In genomic region chr1:3787347-3787710, GRCh38 we compare ENCODE assay signal across 14 cellular contexts. TPM values are rescaled to one million over a fixed set of nuclear protein-coding genes. Genes with fewer than 3 reads are reported as not detected.
DNase-seq lines count a peak whose midpoint lies in the region; ATAC-seq and TF ChIP-seq lines count a peak whose summit lies in the region.
"Had no signal": no experiment of that assay in that cellular context is flagged by ENCODE, and none has a peak within 500 bp of the region (broad histone marks: within the 10 kb centered on the region; RNA-seq: fewer than 3 reads in every experiment).

No MANE protein-coding gene starts in this region.

- CTCF ChIA-PET in activated naive CD4-positive, alpha-beta T cell treated with anti-CD3 and anti-CD28 coated beads, Interleukin-2, amount 10 ng/mL, durations not matched to agents 7 days and 5 days (lab: Charles Lee) = interaction anchor here (1.1 kb wide), 1 partner anchor 11 kb away, joined by 3 read pairs; no protein-coding TSS in a partner anchor

- no peaks in the 10 kb centered on the region for H3K27me3 Mint-ChIP-seq in activated naive CD4-positive, alpha-beta T cell treated with anti-CD3 and anti-CD28 coated beads, Interleukin-2, amount 10 ng/mL, durations not matched to agents 7 days and 5 days
- no peaks in the 10 kb centered on the region for H3K27me3 Mint-ChIP-seq in effector memory CD8-positive, alpha-beta T cell
- H3K27me3 Mint-ChIP-seq in stimulated activated naive CD8-positive, alpha-beta T cell treated with anti-CD3 and anti-CD28 coated beads, Interleukin-15, amount 100 ng/mL, for 72 hours = no peaks in the 10 kb centered on the region

- DNase-seq in activated naive CD4-positive, alpha-beta T cell treated with anti-CD3 and anti-CD28 coated beads, Interleukin-2, amount 50 U/mL, for 72 hours (ENCODE audit: low spot score in 2 of 2) = peak; percentile 55 to 73
- DNase-seq in activated naive CD4-positive, alpha-beta T cell treated with anti-CD3 and anti-CD28 coated beads, Interleukin-2, amount 10 ng/mL, durations not matched to agents 7 days and 5 days = no peak
- peak; percentile 39 for DNase-seq in activated CD4-positive, alpha-beta T cell treated with anti-CD3 and anti-CD28 coated beads, Interleukin-2, amount 50 U/mL, for 1 hour
- DNase-seq in effector memory CD8-positive, alpha-beta T cell = peak; percentile 52 to 70 (median 55)
- peak in 1 of 2 donors; percentile 70 for DNase-seq in stimulated activated naive CD8-positive, alpha-beta T cell treated with anti-CD3 and anti-CD28 coated beads, Interleukin-15, amount 100 ng/mL, for 72 hours
- DNase-seq in middle frontal gyrus (ENCODE audit: extremely low spot score, low spot score) (no peak), WERI-Rb-1 (no peak)
- DNase-seq: DMS79; NK-92 treated with Interleukin-12 subunit alpha and Interleukin-12 subunit beta, amount 100 ng/mL, for 24 hours had no signal

- peaks cover 12% of the 10 kb centered on the region for H3K4me1 Mint-ChIP-seq in activated naive CD4-positive, alpha-beta T cell treated with anti-CD3 and anti-CD28 coated beads, Interleukin-2, amount 10 ng/mL, durations not matched to agents 7 days and 5 days
- H3K4me1 Mint-ChIP-seq in effector memory CD8-positive, alpha-beta T cell (ENCODE audit: low read depth in 2 of 2) = peaks cover 22 to 25% of the 10 kb centered on the region in 2 donors
- peaks cover 37% of the 10 kb centered on the region for H3K4me1 Mint-ChIP-seq in stimulated activated naive CD8-positive, alpha-beta T cell treated with anti-CD3 and anti-CD28 coated beads, Interleukin-15, amount 100 ng/mL, for 72 hours

- no peaks in the 10 kb centered on the region for H3K9me3 ChIP-seq in WERI-Rb-1 (ENCODE audit: severe bottlenecking)
- H3K9me3 ChIP-seq: neutrophil had no signal

- no peaks in the 10 kb centered on the region for H3K9me3 Mint-ChIP-seq in activated naive CD4-positive, alpha-beta T cell treated with anti-CD3 and anti-CD28 coated beads, Interleukin-2, amount 50 U/mL, for 72 hours
- H3K9me3 Mint-ChIP-seq in activated naive CD4-positive, alpha-beta T cell treated with anti-CD3 and anti-CD28 coated beads, Interleukin-2, amount 10 ng/mL, durations not matched to agents 7 days and 5 days = no peaks in the 10 kb centered on the region
- H3K9me3 Mint-ChIP-seq in effector memory CD8-positive, alpha-beta T cell = no peaks in the 10 kb centered on the region
- H3K9me3 Mint-ChIP-seq in stimulated activated naive CD8-positive, alpha-beta T cell treated with anti-CD3 and anti-CD28 coated beads, Interleukin-15, amount 100 ng/mL, for 72 hours = no peaks in the 10 kb centered on the region

- no peak overlapping the region for H3K27ac ChIP-seq in WERI-Rb-1
- H3K27ac ChIP-seq: epithelial cell of prostate, hepatocyte, neutrophil had no signal

- no peaks in the 10 kb centered on the region for H3K27me3 ChIP-seq in WERI-Rb-1 (ENCODE audit: insufficient read depth, low read depth, severe bottlenecking)
- H3K27me3 ChIP-seq: hepatocyte, neutrophil had no signal

- ATAC-seq in activated naive CD4-positive, alpha-beta T cell treated with anti-CD3 and anti-CD28 coated beads, Interleukin-2, amount 50 U/mL, for 72 hours = peak; percentile 97
- ATAC-seq in effector memory CD8-positive, alpha-beta T cell (replicated peaks) = peak; percentile 85
- peak; percentile 94 for ATAC-seq in stimulated activated naive CD8-positive, alpha-beta T cell treated with anti-CD3 and anti-CD28 coated beads, Interleukin-15, amount 100 ng/mL, for 72 hours
- no peak for ATAC-seq in SK-N-SH treated with all-trans-retinoic acid at 6 μM for 48 hours

- H3K4me3 ChIP-seq in WERI-Rb-1 (ENCODE audit: low read depth, low read length) = no peak overlapping the region
- H3K4me3 ChIP-seq: hepatocyte had no signal

- no peak for TF ChIP-seq CTCF in WERI-Rb-1 (IDR thresholded peaks at IDR 0.05; ENCODE audit: low read depth, low read length)

- peak overlapping the region; percentile 75 to 89 for H3K27ac Mint-ChIP-seq in activated naive CD4-positive, alpha-beta T cell treated with anti-CD3 and anti-CD28 coated beads, Interleukin-2, amount 50 U/mL, for 72 hours
- no peak overlapping the region for H3K27ac Mint-ChIP-seq in activated naive CD4-positive, alpha-beta T cell treated with anti-CD3 and anti-CD28 coated beads, Interleukin-2, amount 10 ng/mL, durations not matched to agents 7 days and 5 days
- peak overlapping the region; percentile 95 for H3K27ac Mint-ChIP-seq in effector memory CD8-positive, alpha-beta T cell
- peak overlapping the region in 1 of 2 donors; percentile 83 for H3K27ac Mint-ChIP-seq in stimulated activated naive CD8-positive, alpha-beta T cell treated with anti-CD3 and anti-CD28 coated beads, Interleukin-15, amount 100 ng/mL, for 72 hours

- peaks cover 4 to 5% of the 10 kb centered on the region in 2 donors for H3K36me3 Mint-ChIP-seq in activated naive CD4-positive, alpha-beta T cell treated with anti-CD3 and anti-CD28 coated beads, Interleukin-2, amount 50 U/mL, for 72 hours
- peaks cover 31% of the 10 kb centered on the region for H3K36me3 Mint-ChIP-seq in activated naive CD4-positive, alpha-beta T cell treated with anti-CD3 and anti-CD28 coated beads, Interleukin-2, amount 10 ng/mL, durations not matched to agents 7 days and 5 days
- peaks cover 68% of the 10 kb centered on the region for H3K36me3 Mint-ChIP-seq in effector memory CD8-positive, alpha-beta T cell (ENCODE audit: insufficient read depth)

- no peak overlapping the region for H3K4me3 Mint-ChIP-seq in activated naive CD4-positive, alpha-beta T cell treated with anti-CD3 and anti-CD28 coated beads, Interleukin-2, amount 10 ng/mL, durations not matched to agents 7 days and 5 days
- peak overlapping the region; percentile 74 to 78 for H3K4me3 Mint-ChIP-seq in effector memory CD8-positive, alpha-beta T cell
- H3K4me3 Mint-ChIP-seq in stimulated activated naive CD8-positive, alpha-beta T cell treated with anti-CD3 and anti-CD28 coated beads, Interleukin-15, amount 100 ng/mL, for 72 hours = peak overlapping the region in 1 of 2 donors; percentile 7

- peaks cover 59% of the 10 kb centered on the region for H3K36me3 ChIP-seq in WERI-Rb-1

TF ChIP-seq in SK-N-SH treated with all-trans-retinoic acid at 6 μM for 48 hours, 23 proteins besides CTCF, POLR2A, EP300 and RAD21:
- TF ChIP-seq GLIS3 (CRISPR knock-in tag; IDR thresholded peaks at IDR 0.05) (no peak), CSDC2 (CRISPR knock-in tag; IDR thresholded peaks at IDR 0.05) (no peak), ARNTL (CRISPR knock-in tag; IDR thresholded peaks at IDR 0.05; ENCODE audit: borderline replicate concordance, low read depth) (no peak), ZNF565 (CRISPR knock-in tag; conservative IDR thresholded peaks at IDR 0.05; ENCODE audit: low read depth) (no peak), RARB (CRISPR knock-in tag; IDR thresholded peaks at IDR 0.05) (no peak), ESRRG (CRISPR knock-in tag; IDR thresholded peaks at IDR 0.05) (no peak), SNAI2 (CRISPR knock-in tag; IDR thresholded peaks at IDR 0.05) (no peak), TSHZ2 (CRISPR knock-in tag; IDR thresholded peaks at IDR 0.05) (no peak), ISL1 (CRISPR knock-in tag; IDR thresholded peaks at IDR 0.05) (no peak), BACH2 (CRISPR knock-in tag; IDR thresholded peaks at IDR 0.05; ENCODE audit: borderline replicate concordance) (no peak), ZNF8 (CRISPR knock-in tag; IDR thresholded peaks at IDR 0.05) (no peak)
TF ChIP-seq in SK-N-SH treated with all-trans-retinoic acid at 6 μM for 48 hours: peak in this region for 0.

RNA-seq across cellular contexts. Expression of gene LRRC47, which starts 9.0 kb away (rescaled TPM):
- total RNA-seq in activated naive CD4-positive, alpha-beta T cell treated with anti-CD3 and anti-CD28 coated beads, Interleukin-2, amount 50 U/mL, for 72 hours = 10 to 100 TPM; 26.8 to 33.9 TPM

RNA-seq across cellular contexts. Expression of gene SMIM1, which starts 14.8 kb away (rescaled TPM):
- total RNA-seq in activated naive CD4-positive, alpha-beta T cell treated with anti-CD3 and anti-CD28 coated beads, Interleukin-2, amount 50 U/mL, for 72 hours = 1 to 10 TPM; 1.0 to 2.7 TPM

RNA-seq across cellular contexts. Expression of gene CCDC27, which starts 35.1 kb away (rescaled TPM):
- total RNA-seq in activated naive CD4-positive, alpha-beta T cell treated with anti-CD3 and anti-CD28 coated beads, Interleukin-2, amount 50 U/mL, for 72 hours = not detected
- total RNA-seq: lower leg skin had no signal

Comparison
In these comparisons a context has a peak if more than half of its experiments do, and no peak if none do; other contexts are left out.
1. DNase-seq: peak in activated naive CD4-positive, alpha-beta T cell treated with anti-CD3 and anti-CD28 coated beads, Interleukin-2, amount 50 U/mL, for 72 hours (2 of 2), activated CD4-positive, alpha-beta T cell treated with anti-CD3 and anti-CD28 coated beads, Interleukin-2, amount 50 U/mL, for 1 hour (single experiment) and effector memory CD8-positive, alpha-beta T cell (3 of 3); none in activated naive CD4-positive, alpha-beta T cell treated with anti-CD3 and anti-CD28 coated beads, Interleukin-2, amount 10 ng/mL, durations not matched to agents 7 days and 5 days (single experiment), middle frontal gyrus (single experiment) and WERI-Rb-1 (single experiment).